ENCODE assay signal across 33 cellular contexts in the genomic region with DNA sequence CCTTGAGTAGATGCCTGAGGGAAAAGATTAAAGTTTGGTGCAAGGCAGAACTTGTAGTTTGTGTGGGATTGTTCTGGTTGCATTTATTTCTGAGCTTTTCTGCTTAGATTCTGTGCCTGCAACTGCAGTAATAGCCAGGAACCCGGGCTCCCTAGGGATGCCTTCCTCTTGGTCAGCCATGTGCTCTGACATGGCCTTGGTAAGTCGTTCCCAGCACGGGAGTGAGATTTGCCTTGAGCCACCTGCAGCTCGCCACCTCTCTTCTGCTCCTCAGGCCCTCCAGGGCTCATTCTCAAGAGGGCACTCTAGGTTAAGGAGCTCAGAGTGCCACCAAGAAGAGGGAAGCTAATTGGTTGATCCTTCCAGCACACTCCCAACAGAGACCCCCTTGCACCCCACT.
"Had no signal": no experiment of that assay in that cellular context is flagged by ENCODE, and none has a peak within 500 bp of the region (broad histone marks: within the 10 kb centered on the region; RNA-seq: fewer than 3 reads in every experiment).

No MANE protein-coding gene starts in this region.

- H3K4me3 Mint-ChIP-seq: activated CD4-positive, alpha-beta memory T cell treated with anti-CD3 and anti-CD28 coated beads for 36 hours; activated CD4-positive, alpha-beta T cell treated with anti-CD3 and anti-CD28 coated beads for 36 hours; activated CD4-positive, alpha-beta T cell treated with anti-CD3 and anti-CD28 coated beads, Interleukin-2, amount 10 ng/mL, durations not matched to agents 24 days and 14 days; activated CD8-positive, alpha-beta memory T cell treated with anti-CD3 and anti-CD28 coated beads, Interleukin-2, amount 10 ng/mL, durations not matched to agents 7 days and 5 days; activated CD8-positive, alpha-beta T cell treated with anti-CD3 and anti-CD28 coated beads, Interleukin-2, amount 10 ng/mL, durations not matched to agents 7 days and 5 days; activated naive CD4-positive, alpha-beta T cell treated with anti-CD3 and anti-CD28 coated beads for 36 hours; activated naive CD4-positive, alpha-beta T cell treated with anti-CD3 and anti-CD28 coated beads, Interleukin-2, amount 50 U/mL, for 24 hours; activated naive CD8-positive, alpha-beta T cell treated with anti-CD3 and anti-CD28 coated beads for 36 hours; activated naive CD8-positive, alpha-beta T cell treated with anti-CD3 and anti-CD28 coated beads, Interleukin-2, amount 50 U/mL, for 24 hours; activated T-helper 1 cell treated with anti-CD3 and anti-CD28 coated beads, Interleukin-12 subunit alpha, Interleukin-12 subunit beta, Interleukin-2, Interleukin-4 antibody, amounts not matched to agents 30 ng/mL and 10 ng/mL and 1 ng/mL, durations not matched to agents 14 hours and 24 hours and 36 hours; effector memory CD8-positive, alpha-beta T cell; T-helper 17 cell; T-helper 2 cell treated with Interferon-gamma antibody and Interleukin-4, amounts not matched to agents 5 μg/mL and 100 μg/mL, for 36 hours had no signal

- H3K4me3 ChIP-seq: adrenal gland, body of pancreas, esophagus muscularis mucosa, gastrocnemius medialis had no signal

- ATAC-seq: activated CD4-positive, alpha-beta T cell treated with anti-CD3 and anti-CD28 coated beads for 36 hours; activated CD8-positive, alpha-beta memory T cell treated with anti-CD3 and anti-CD28 coated beads, Interleukin-2, amount 10 ng/mL, durations not matched to agents 7 days and 5 days; activated CD8-positive, alpha-beta T cell treated with anti-CD3 and anti-CD28 coated beads, Interleukin-2, amount 10 ng/mL, durations not matched to agents 7 days and 5 days; activated naive CD8-positive, alpha-beta T cell treated with anti-CD3 and anti-CD28 coated beads, Interleukin-2, amount 50 U/mL, for 24 hours; body of pancreas; effector memory CD8-positive, alpha-beta T cell; gastrocnemius medialis; T-helper 17 cell had no signal

- H3K27me3 Mint-ChIP-seq: activated CD4-positive, alpha-beta memory T cell treated with anti-CD3 and anti-CD28 coated beads for 36 hours; activated CD4-positive, alpha-beta T cell treated with anti-CD3 and anti-CD28 coated beads for 36 hours; activated CD4-positive, alpha-beta T cell treated with anti-CD3 and anti-CD28 coated beads, Interleukin-2, amount 10 ng/mL, durations not matched to agents 24 days and 14 days; activated CD8-positive, alpha-beta memory T cell treated with anti-CD3 and anti-CD28 coated beads, Interleukin-2, amount 10 ng/mL, durations not matched to agents 7 days and 5 days; activated naive CD8-positive, alpha-beta T cell treated with anti-CD3 and anti-CD28 coated beads for 36 hours; activated naive CD8-positive, alpha-beta T cell treated with anti-CD3 and anti-CD28 coated beads, Interleukin-2, amount 50 U/mL, for 24 hours; T-helper 17 cell had no signal

- H3K27ac ChIP-seq: adrenal gland, body of pancreas, esophagus muscularis mucosa, foreskin keratinocyte, gastrocnemius medialis had no signal

- H3K4me1 ChIP-seq: adrenal gland, body of pancreas, esophagus muscularis mucosa, foreskin keratinocyte, gastrocnemius medialis had no signal

- DNase-seq: activated CD4-positive, alpha-beta memory T cell treated with anti-CD3 and anti-CD28 coated beads for 36 hours; activated CD4-positive, alpha-beta T cell treated with anti-CD3 and anti-CD28 coated beads for 36 hours; activated CD4-positive, alpha-beta T cell treated with anti-CD3 and anti-CD28 coated beads, Interleukin-2, amount 10 ng/mL, durations not matched to agents 24 days and 14 days; activated CD4-positive, CD25-positive, alpha-beta regulatory T cell; activated CD4-positive, CD25-positive, alpha-beta regulatory T cell treated with anti-CD3 and anti-CD28 coated beads, Interleukin-2, amount 50 U/mL, for 72 hours; activated CD8-positive, alpha-beta memory T cell treated with anti-CD3 and anti-CD28 coated beads, Interleukin-2, amount 10 ng/mL, durations not matched to agents 7 days and 5 days; activated CD8-positive, alpha-beta memory T cell treated with anti-CD3 and anti-CD28 coated beads, Interleukin-2, amount 50 U/mL, for 4 hours; activated CD8-positive, alpha-beta T cell treated with anti-CD3 and anti-CD28 coated beads, Interleukin-2, amount 10 ng/mL, durations not matched to agents 7 days and 5 days; activated effector memory CD4-positive, alpha-beta T cell treated with anti-CD3 and anti-CD28 coated beads, Interleukin-2, amount 50 U/mL, for 16 hours; activated naive CD4-positive, alpha-beta T cell treated with anti-CD3 and anti-CD28 coated beads for 36 hours; activated naive CD8-positive, alpha-beta T cell treated with anti-CD3 and anti-CD28 coated beads for 36 hours; activated naive CD8-positive, alpha-beta T cell treated with anti-CD3 and anti-CD28 coated beads, Interleukin-2, amount 50 U/mL, for 24 hours; activated T-cell treated with anti-CD3 and anti-CD28 coated beads, Interleukin-2, amount 50 U/mL, for 1 hour; activated T-cell treated with anti-CD3 and anti-CD28 coated beads, Interleukin-2, amount 50 U/mL, for 48 hours; adrenal gland; amygdala; body of pancreas; caudate nucleus; cortex of kidney; dermis blood vessel endothelial cell; effector CD4-positive, alpha-beta T cell; effector memory CD8-positive, alpha-beta T cell; erythroblast; foreskin keratinocyte; gastrocnemius medialis; T-helper 1 cell; T-helper 17 cell; T1000 had no signal

- H3K27me3 ChIP-seq: adrenal gland, foreskin keratinocyte, gastrocnemius medialis had no signal

- H3K4me1 Mint-ChIP-seq: activated CD4-positive, alpha-beta T cell treated with anti-CD3 and anti-CD28 coated beads for 36 hours; activated CD4-positive, alpha-beta T cell treated with anti-CD3 and anti-CD28 coated beads, Interleukin-2, amount 10 ng/mL, durations not matched to agents 24 days and 14 days; activated CD8-positive, alpha-beta memory T cell treated with anti-CD3 and anti-CD28 coated beads, Interleukin-2, amount 10 ng/mL, durations not matched to agents 7 days and 5 days; activated naive CD4-positive, alpha-beta T cell treated with anti-CD3 and anti-CD28 coated beads, Interleukin-2, amount 50 U/mL, for 24 hours; activated naive CD8-positive, alpha-beta T cell treated with anti-CD3 and anti-CD28 coated beads for 36 hours; activated naive CD8-positive, alpha-beta T cell treated with anti-CD3 and anti-CD28 coated beads, Interleukin-2, amount 50 U/mL, for 24 hours; T-helper 17 cell had no signal

- H3K36me3 ChIP-seq: adrenal gland, esophagus muscularis mucosa, gastrocnemius medialis had no signal

- H3K9me3 Mint-ChIP-seq: activated CD4-positive, alpha-beta memory T cell treated with anti-CD3 and anti-CD28 coated beads for 36 hours; activated CD4-positive, alpha-beta T cell treated with anti-CD3 and anti-CD28 coated beads, Interleukin-2, amount 10 ng/mL, durations not matched to agents 24 days and 14 days; activated naive CD4-positive, alpha-beta T cell treated with anti-CD3 and anti-CD28 coated beads for 36 hours; activated naive CD4-positive, alpha-beta T cell treated with anti-CD3 and anti-CD28 coated beads, Interleukin-2, amount 50 U/mL, for 24 hours; activated naive CD8-positive, alpha-beta T cell treated with anti-CD3 and anti-CD28 coated beads for 36 hours; activated naive CD8-positive, alpha-beta T cell treated with anti-CD3 and anti-CD28 coated beads, Interleukin-2, amount 50 U/mL, for 24 hours; activated T-helper 1 cell treated with anti-CD3 and anti-CD28 coated beads, Interleukin-12 subunit alpha, Interleukin-12 subunit beta, Interleukin-2, Interleukin-4 antibody, amounts not matched to agents 30 ng/mL and 10 ng/mL and 1 ng/mL, durations not matched to agents 14 hours and 24 hours and 36 hours; activated T-helper 2 cell treated with anti-CD3 and anti-CD28 coated beads, Interferon-gamma antibody, Interleukin-2, Interleukin-4, amounts not matched to agents 10 μg/mL and 5 μg/mL and 100 μg/mL, durations not matched to agents 14 hours and 24 hours and 36 hours; effector memory CD8-positive, alpha-beta T cell; T-helper 2 cell treated with Interferon-gamma antibody and Interleukin-4, amounts not matched to agents 5 μg/mL and 100 μg/mL, for 36 hours had no signal

- H3K9me3 ChIP-seq: adrenal gland, body of pancreas, esophagus muscularis mucosa, gastrocnemius medialis had no signal

- H3K36me3 Mint-ChIP-seq: activated CD4-positive, alpha-beta memory T cell treated with anti-CD3 and anti-CD28 coated beads for 36 hours; activated CD8-positive, alpha-beta memory T cell treated with anti-CD3 and anti-CD28 coated beads, Interleukin-2, amount 10 ng/mL, durations not matched to agents 7 days and 5 days; activated naive CD4-positive, alpha-beta T cell treated with anti-CD3 and anti-CD28 coated beads, Interleukin-2, amount 50 U/mL, for 24 hours; activated naive CD8-positive, alpha-beta T cell treated with anti-CD3 and anti-CD28 coated beads for 36 hours had no signal

- H3K27ac Mint-ChIP-seq: activated CD4-positive, alpha-beta memory T cell treated with anti-CD3 and anti-CD28 coated beads for 36 hours; activated CD4-positive, alpha-beta T cell treated with anti-CD3 and anti-CD28 coated beads for 36 hours; activated CD4-positive, alpha-beta T cell treated with anti-CD3 and anti-CD28 coated beads, Interleukin-2, amount 10 ng/mL, durations not matched to agents 24 days and 14 days; activated CD8-positive, alpha-beta memory T cell treated with anti-CD3 and anti-CD28 coated beads, Interleukin-2, amount 10 ng/mL, durations not matched to agents 7 days and 5 days; activated CD8-positive, alpha-beta T cell treated with anti-CD3 and anti-CD28 coated beads, Interleukin-2, amount 10 ng/mL, durations not matched to agents 7 days and 5 days; activated naive CD4-positive, alpha-beta T cell treated with anti-CD3 and anti-CD28 coated beads for 36 hours; activated naive CD4-positive, alpha-beta T cell treated with anti-CD3 and anti-CD28 coated beads, Interleukin-2, amount 50 U/mL, for 24 hours; activated naive CD8-positive, alpha-beta T cell treated with anti-CD3 and anti-CD28 coated beads for 36 hours; activated naive CD8-positive, alpha-beta T cell treated with anti-CD3 and anti-CD28 coated beads, Interleukin-2, amount 50 U/mL, for 24 hours; activated T-helper 1 cell treated with anti-CD3 and anti-CD28 coated beads, Interleukin-12 subunit alpha, Interleukin-12 subunit beta, Interleukin-2, Interleukin-4 antibody, amounts not matched to agents 30 ng/mL and 10 ng/mL and 1 ng/mL, durations not matched to agents 14 hours and 24 hours and 36 hours; activated T-helper 2 cell treated with anti-CD3 and anti-CD28 coated beads, Interferon-gamma antibody, Interleukin-2, Interleukin-4, amounts not matched to agents 10 μg/mL and 5 μg/mL and 100 μg/mL, durations not matched to agents 14 hours and 24 hours and 36 hours; effector memory CD8-positive, alpha-beta T cell; T-helper 17 cell; T-helper 2 cell treated with Interferon-gamma antibody and Interleukin-4, amounts not matched to agents 5 μg/mL and 100 μg/mL, for 36 hours had no signal
